9 cellular contexts compared by ENCODE assay signal in the genomic region with DNA sequence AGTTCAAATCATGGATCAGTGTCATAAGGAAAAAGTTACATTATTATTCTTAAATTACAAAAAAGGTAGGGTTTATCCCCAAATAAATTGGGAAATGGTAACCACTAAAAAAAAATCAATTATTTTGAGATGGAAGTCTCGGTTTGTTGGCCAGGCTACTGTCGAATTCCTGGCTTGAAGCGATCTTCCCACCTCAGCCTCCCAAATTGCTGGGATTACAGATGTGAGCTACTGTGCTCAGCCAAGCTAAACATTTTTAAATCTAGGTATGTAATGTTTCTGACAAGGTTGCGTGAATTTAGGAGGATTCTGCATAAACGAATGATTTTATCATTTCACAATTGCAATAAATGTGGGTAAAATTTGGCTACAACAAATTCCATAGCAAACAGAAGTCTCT. TPM values are rescaled to one million over a fixed set of nuclear protein-coding genes. Genes with fewer than 3 reads are reported as not detected.
DNase-seq lines count a peak whose midpoint lies in the region; ATAC-seq and TF ChIP-seq lines count a peak whose summit lies in the region.
"Had no signal": no experiment of that assay in that cellular context is flagged by ENCODE, and none has a peak within 500 bp of the region (broad histone marks: within the 10 kb centered on the region; RNA-seq: fewer than 3 reads in every experiment).

No MANE protein-coding gene starts in this region.

- H3K27me3 ChIP-seq in heart left ventricle (no peaks in the 10 kb centered on the region), iPS-15b (ENCODE audit: control insufficient read depth, insufficient read depth, low read length) (no peaks in the 10 kb centered on the region)
- H3K27me3 ChIP-seq: tibial artery had no signal

- no peak for TF ChIP-seq POLR2A in heart left ventricle (IDR thresholded peaks at IDR 0.05)

- no peak overlapping the region for H3K9ac ChIP-seq in iPS-15b (ENCODE audit: low read depth, low read length)

- H3K27me3 Mint-ChIP-seq in activated CD8-positive, alpha-beta T cell treated with anti-CD3 and anti-CD28 coated beads, Interleukin-2, amount 10 ng/mL, durations not matched to agents 7 days and 5 days (ENCODE audit: low read depth), result no peaks in the 10 kb centered on the region
- H3K27me3 Mint-ChIP-seq in type B pancreatic cell, result no peaks in the 10 kb centered on the region

- H3K27ac ChIP-seq in heart left ventricle, result peak overlapping the region in 5 of 12 donors; percentile 84 to 93 (median 92)

- no peaks in the 10 kb centered on the region for H3K9me3 Mint-ChIP-seq in activated CD8-positive, alpha-beta T cell treated with anti-CD3 and anti-CD28 coated beads, Interleukin-2, amount 10 ng/mL, durations not matched to agents 7 days and 5 days (ENCODE audit: insufficient read depth)
- H3K9me3 Mint-ChIP-seq in type B pancreatic cell, result no peaks in the 10 kb centered on the region

- peak overlapping the region in 9 of 12 donors; percentile 71 to 100 (median 89) for H3K4me3 ChIP-seq in heart left ventricle
- peak overlapping the region; percentile 94 for H3K4me3 ChIP-seq in iPS-15b (ENCODE audit: low read depth, low read length)

- H3K4me1 ChIP-seq in heart left ventricle (peaks cover 0 to 45% (median 27%) of the 10 kb centered on the region in 12 donors), iPS-15b (ENCODE audit: control insufficient read depth, insufficient read depth, low read length) (peaks cover 6% of the 10 kb centered on the region)

- no peak overlapping the region for H3K27ac Mint-ChIP-seq in activated CD8-positive, alpha-beta T cell treated with anti-CD3 and anti-CD28 coated beads, Interleukin-2, amount 10 ng/mL, durations not matched to agents 7 days and 5 days
- no peak overlapping the region for H3K27ac Mint-ChIP-seq in type B pancreatic cell

- no peak for TF ChIP-seq CTCF in heart left ventricle (IDR thresholded peaks at IDR 0.05)
- TF ChIP-seq CTCF in type B pancreatic cell (conservative IDR thresholded peaks at IDR 0.05), result no peak

- H3K4me1 Mint-ChIP-seq in activated CD8-positive, alpha-beta T cell treated with anti-CD3 and anti-CD28 coated beads, Interleukin-2, amount 10 ng/mL, durations not matched to agents 7 days and 5 days (ENCODE audit: low read depth), result peaks cover 51% of the 10 kb centered on the region
- H3K4me1 Mint-ChIP-seq in type B pancreatic cell (ENCODE audit: unreplicated experiment), result peaks cover 16% of the 10 kb centered on the region

- H3K36me3 ChIP-seq in heart left ventricle (peaks cover 0 to 8% (median 0%) of the 10 kb centered on the region in 9 donors), iPS-15b (ENCODE audit: control insufficient read depth, insufficient read depth, low read length) (no peaks in the 10 kb centered on the region)

- peaks cover 20% of the 10 kb centered on the region for H3K36me3 Mint-ChIP-seq in activated CD8-positive, alpha-beta T cell treated with anti-CD3 and anti-CD28 coated beads, Interleukin-2, amount 10 ng/mL, durations not matched to agents 7 days and 5 days (ENCODE audit: low read depth)
- peaks cover 13% of the 10 kb centered on the region for H3K36me3 Mint-ChIP-seq in type B pancreatic cell

- CTCF ChIA-PET in activated CD8-positive, alpha-beta T cell treated with anti-CD3 and anti-CD28 coated beads, Interleukin-2, amount 10 ng/mL, durations not matched to agents 7 days and 5 days (lab: Charles Lee), result interaction anchor here (1.6 kb wide), 1 partner anchor 19 kb away, joined by 3 read pairs; no protein-coding TSS in a partner anchor

- H3K9me3 ChIP-seq in heart left ventricle (no peaks in the 10 kb centered on the region), iPS-15b (ENCODE audit: control insufficient read depth, insufficient read depth, low read length) (no peaks in the 10 kb centered on the region)
- H3K9me3 ChIP-seq: tibial artery had no signal

- ATAC-seq in heart left ventricle, result no peak
- no peak for ATAC-seq in Right ventricle myocardium inferior
- no peak for ATAC-seq in activated CD8-positive, alpha-beta T cell treated with anti-CD3 and anti-CD28 coated beads, Interleukin-2, amount 10 ng/mL, durations not matched to agents 7 days and 5 days
- no peak for ATAC-seq in GM21526 (IDR thresholded peaks at IDR 0.05; ENCODE audit: low FRiP score, unreplicated experiment)
- no peak for ATAC-seq in HG02885 (IDR thresholded peaks at IDR 0.05; ENCODE audit: poor library complexity, unreplicated experiment)

- DNase-seq in heart left ventricle, result no peak
- no peak for DNase-seq in Right ventricle myocardium inferior (ENCODE audit: missing footprints)
- no peak for DNase-seq in activated CD8-positive, alpha-beta T cell treated with anti-CD3 and anti-CD28 coated beads, Interleukin-2, amount 10 ng/mL, durations not matched to agents 7 days and 5 days
- DNase-seq in type B pancreatic cell (ENCODE audit: extremely low spot score, unreplicated experiment), result no peak
- no peak for DNase-seq in central memory CD4-positive, alpha-beta T cell
- DNase-seq: tibial artery had no signal

- peak overlapping the region; percentile 92 for H3K4me3 Mint-ChIP-seq in activated CD8-positive, alpha-beta T cell treated with anti-CD3 and anti-CD28 coated beads, Interleukin-2, amount 10 ng/mL, durations not matched to agents 7 days and 5 days
- peak overlapping the region; percentile 70 for H3K4me3 Mint-ChIP-seq in type B pancreatic cell

- POLR2A ChIA-PET in activated CD8-positive, alpha-beta T cell treated with anti-CD3 and anti-CD28 coated beads, Interleukin-2, amount 10 ng/mL, durations not matched to agents 7 days and 5 days (lab: Charles Lee), result interaction anchor here (0.6 to 0.7 kb wide), 3 partner anchors 8 to 501 kb away, joined by 3 to 4 read pairs (median 3); a partner anchor contains a TSS

- intact Hi-C loops in heart left ventricle (cut with DNase I), result loop anchor here in 1 of 10 donors (5.0 kb wide), 1 partner anchor 51 kb away; a partner anchor contains a TSS
- intact Hi-C loops in Right ventricle myocardium inferior (cut with DNase I), result loop anchor here (5.0 to 10.0 kb wide), 2 partner anchors 51 to 248 kb away; a partner anchor contains a TSS

- WGBS in heart left ventricle, 4 donors, result 47 to 66% (median 57%) methylated on average over 5 of the region's 5 CpGs

RNA-seq across cellular contexts. Expression of a gene that starts 2.0 kb away (rescaled TPM):
- total RNA-seq in heart left ventricle (10 to 100 TPM in 1 of 9 donors, 1 to 10 TPM in 8; 4.2 to 10.7 (median 7.7) TPM), Right ventricle myocardium inferior (7.4 TPM), type B pancreatic cell (ENCODE audit: low replicate concordance) (19.0 and 44.6 TPM in 2 replicates)
- 1 to 10 TPM; 3.6 to 6.2 TPM for polyA plus RNA-seq in heart left ventricle
- 10 to 100 TPM; 36.7 to 38.7 TPM for total RNA-seq in activated CD8-positive, alpha-beta T cell treated with anti-CD3 and anti-CD28 coated beads, Interleukin-2, amount 10 ng/mL, durations not matched to agents 7 days and 5 days

RNA-seq across cellular contexts. Expression of a gene that starts 49.7 kb away (rescaled TPM):
- total RNA-seq in heart left ventricle (10 to 100 TPM in 6 of 9 donors, 1 to 10 TPM in 3; 8.3 to 12.0 (median 10.7) TPM), Right ventricle myocardium inferior (15.0 TPM), type B pancreatic cell (ENCODE audit: low replicate concordance) (14.4 and 18.2 TPM in 2 replicates)
- 1 to 10 TPM; 8.8 to 9.2 TPM for polyA plus RNA-seq in heart left ventricle
- 10 to 100 TPM; 18.2 to 22.0 TPM for total RNA-seq in activated CD8-positive, alpha-beta T cell treated with anti-CD3 and anti-CD28 coated beads, Interleukin-2, amount 10 ng/mL, durations not matched to agents 7 days and 5 days
